ENCODE assay signal across 15 cellular contexts in genomic region chr3:3281024-3281423, GRCh38.
DNase-seq lines count a peak whose midpoint lies in the region; ATAC-seq and TF ChIP-seq lines count a peak whose summit lies in the region.
"Had no signal": no experiment of that assay in that cellular context is flagged by ENCODE, and none has a peak within 500 bp of the region (broad histone marks: within the 10 kb centered on the region; RNA-seq: fewer than 3 reads in every experiment).

No MANE protein-coding gene starts in this region.

- peak; percentile 79 for ATAC-seq in GM18511 (IDR thresholded peaks at IDR 0.05; ENCODE audit: unreplicated experiment)
- ATAC-seq in GM21360 (IDR thresholded peaks at IDR 0.05; ENCODE audit: unreplicated experiment) = peak; percentile 67
- peak; percentile 80 for ATAC-seq in HG02870 (IDR thresholded peaks at IDR 0.05; ENCODE audit: unreplicated experiment)
- ATAC-seq in HG03442 (IDR thresholded peaks at IDR 0.05; ENCODE audit: unreplicated experiment) = peak; percentile 73

- no peak overlapping the region for H3K4me3 ChIP-seq in foreskin fibroblast (ENCODE audit: low read depth in 1 of 2, low read length in 2 of 2)
- H3K4me3 ChIP-seq: adrenal gland, Peyer's patch had no signal

- DNase-seq in HPDE6-E6E7 (ENCODE audit: extremely low spot score) (no peak), RPMI8226 (no peak), foreskin fibroblast (no peak), NCI-H1092 (lab: John Stamatoyannopoulos, UW) (no peak)
- DNase-seq: activated CD4-positive, alpha-beta T cell treated with anti-CD3 and anti-CD28 coated beads, Interleukin-2, amount 50 U/mL, for 48 hours; adrenal gland; COR-L47; effector CD8-positive, alpha-beta T cell; midbrain; NCI-H748 treated with DMSO at 0.1 percent for 48 hours; Peyer's patch had no signal

- no peak for TF ChIP-seq CTCF in foreskin fibroblast (IDR thresholded peaks at IDR 0.05; ENCODE audit: low read depth, low read length)
